ENCODE assay signal across 10 cellular contexts in genomic region chr19:35264281-35265125, GRCh38. TPM values are rescaled to one million over a fixed set of nuclear protein-coding genes. Genes with fewer than 3 reads are reported as not detected.
A peak's percentile ranks its signal among the peaks of the same experiment; 100 is the strongest.
DNase-seq lines count a peak whose midpoint lies in the region; ATAC-seq and TF ChIP-seq lines count a peak whose summit lies in the region.
"Had no signal": no experiment of that assay in that cellular context is flagged by ENCODE, and none has a peak within 500 bp of the region (broad histone marks: within the 10 kb centered on the region; RNA-seq: fewer than 3 reads in every experiment).

No MANE protein-coding gene starts in this region.

- peaks cover 50% of the 10 kb centered on the region for H3K36me3 Mint-ChIP-seq in endodermal cell (ENCODE audit: low read depth)

- no peak for TF ChIP-seq CTCF in endodermal cell (conservative IDR thresholded peaks at IDR 0.05)

- DNase-seq in NCI-H2171 treated with DMSO at 0.1 percent for 48 hours (lab: John Stamatoyannopoulos, UW), result peak; percentile 15
- DNase-seq in NCI-H2171 (lab: John Stamatoyannopoulos, UW), result no peak
- peak; percentile 32 for DNase-seq in OCI-M1 (lab: John Stamatoyannopoulos, UW)
- peak; percentile 39 for DNase-seq in endodermal cell
- peak; percentile 60 for DNase-seq in renal cortical epithelial cell (ENCODE audit: low read depth)
- DNase-seq in HPDE6-E6E7 (ENCODE audit: extremely low spot score), result no peak
- DNase-seq: NCI-H446 had no signal

- no peak overlapping the region for H3K9ac ChIP-seq in endodermal cell (ENCODE audit: extremely low read depth, low read length, poor library complexity, severe bottlenecking)

- no peak overlapping the region for H3K4me3 Mint-ChIP-seq in endodermal cell

- H3K27ac ChIP-seq in endodermal cell (ENCODE audit: low read depth, low read length), result no peak overlapping the region

- H3K9me3 ChIP-seq in endodermal cell (ENCODE audit: control insufficient read depth, low read length), result no peaks in the 10 kb centered on the region

- WGBS in endodermal cell (ENCODE audit: insufficient coverage in 1 of 2, insufficient read length in 1 of 2), 2 experiments, result 84 to 90% methylated on average over 6 to 7 of the region's 7 CpGs

- no peak for ATAC-seq in HG02623 (IDR thresholded peaks at IDR 0.05; ENCODE audit: unreplicated experiment)
- ATAC-seq in GM18502 (IDR thresholded peaks at IDR 0.05; ENCODE audit: poor library complexity, unreplicated experiment), result no peak

- H3K36me3 ChIP-seq in endodermal cell (ENCODE audit: control insufficient read depth, insufficient read depth, low read length), result peaks cover 65% of the 10 kb centered on the region

- H3K27me3 Mint-ChIP-seq in endodermal cell (ENCODE audit: insufficient read depth), result no peaks in the 10 kb centered on the region

- no peaks in the 10 kb centered on the region for H3K9me3 Mint-ChIP-seq in endodermal cell

- no peaks in the 10 kb centered on the region for H3K27me3 ChIP-seq in endodermal cell (ENCODE audit: control insufficient read depth, insufficient read depth, low read length, poor library complexity, severe bottlenecking)

- H3K4me1 Mint-ChIP-seq in endodermal cell, result peaks cover 15% of the 10 kb centered on the region

- no peaks in the 10 kb centered on the region for H3K4me1 ChIP-seq in endodermal cell (ENCODE audit: control insufficient read depth, insufficient read depth, low read length)

- H3K4me3 ChIP-seq in endodermal cell (ENCODE audit: low read length), result no peak overlapping the region

- no peak overlapping the region for H3K27ac Mint-ChIP-seq in endodermal cell

RNA-seq across cellular contexts. Expression of gene USF2, which starts 4.3 kb away (rescaled TPM):
- 100 to 1,000 TPM; 111 to 121 TPM for total RNA-seq in endodermal cell
- 120 TPM for polyA plus RNA-seq in endodermal cell (2013, experiment 1 of 2)
- 121 TPM for polyA plus RNA-seq in endodermal cell (2013, experiment 2 of 2)
- total RNA-seq in renal cortical epithelial cell, result 29.2 and 49.7 TPM in 2 replicates

RNA-seq across cellular contexts. Expression of gene LSR, which starts 15.7 kb away (rescaled TPM):
- 100 to 1,000 TPM; 112 to 170 TPM for total RNA-seq in endodermal cell
- 51.6 TPM for polyA plus RNA-seq in endodermal cell (2013, experiment 1 of 2)
- 36.3 TPM for polyA plus RNA-seq in endodermal cell (2013, experiment 2 of 2)
- total RNA-seq in renal cortical epithelial cell, result 26.6 and 42.8 TPM in 2 replicates
- polyA plus RNA-seq: neural cell had no signal

RNA-seq across cellular contexts. Expression of gene HAMP, which starts 17.8 kb away (rescaled TPM):
- total RNA-seq in endodermal cell (1 to 10 TPM in 1 of 2 donors, under 1 TPM in 1; 0.35 to 1.3 TPM), renal cortical epithelial cell (0.05 TPM in 1 of 2 replicates, not detected in the other)
- 0.25 TPM for polyA plus RNA-seq in endodermal cell (2013, experiment 1 of 2)
- polyA plus RNA-seq in endodermal cell (2013, experiment 2 of 2), result 0.25 TPM
- polyA plus RNA-seq: neural cell had no signal

RNA-seq across cellular contexts. Expression of gene MAG, which starts 27.5 kb away (rescaled TPM):
- not detected for total RNA-seq in endodermal cell
- not detected for polyA plus RNA-seq in endodermal cell (2013, experiment 1 of 2)
- not detected for polyA plus RNA-seq in endodermal cell (2013, experiment 2 of 2)
- not detected in 2 replicates for total RNA-seq in renal cortical epithelial cell
- polyA plus RNA-seq: neural cell had no signal

RNA-seq across cellular contexts. Expression of gene FAM187B, which starts 36.0 kb away (rescaled TPM):
- total RNA-seq in endodermal cell (not detected), renal cortical epithelial cell (not detected in 2 replicates)
- polyA plus RNA-seq in endodermal cell (2013, experiment 1 of 2), result not detected
- not detected for polyA plus RNA-seq in endodermal cell (2013, experiment 2 of 2)
- polyA plus RNA-seq: neural cell had no signal

Comparison
In these comparisons a context has a peak if more than half of its experiments do, and no peak if none do; other contexts are left out.
1. DNase-seq: peak in NCI-H2171 treated with DMSO at 0.1 percent for 48 hours (single experiment), OCI-M1 (single experiment), endodermal cell (single experiment) and renal cortical epithelial cell (single experiment); none in NCI-H2171 (single experiment) and HPDE6-E6E7 (single experiment).